Comparison of ENCODE assay signal across 28 cellular contexts in genomic region chr18:44958040-44958439, GRCh38.
"Had no signal": no experiment of that assay in that cellular context is flagged by ENCODE, and none has a peak within 500 bp of the region (broad histone marks: within the 10 kb centered on the region; RNA-seq: fewer than 3 reads in every experiment).

No MANE protein-coding gene starts in this region.

- H3K4me3 ChIP-seq: heart right ventricle, hepatocyte, lower lobe of right lung, pancreas, prostate gland, sigmoid colon, spleen, suprapubic skin, thoracic aorta, tibial artery, upper lobe of right lung had no signal

- H3K27me3 Mint-ChIP-seq: naive B cell; stimulated activated naive CD8-positive, alpha-beta T cell treated with anti-CD3 and anti-CD28 coated beads, Interleukin-15, Interleukin-2, amounts not matched to agents 100 ng/mL and 50 ng/mL, for 24 hours had no signal

- H3K4me1 ChIP-seq: lower lobe of right lung, spleen, suprapubic skin had no signal

- H3K27ac Mint-ChIP-seq: mesothelial cell of epicardium; natural killer cell; stimulated activated effector memory CD8-positive, alpha-beta T cell treated with anti-CD3 and anti-CD28 coated beads, Interleukin-12 subunit alpha, Interleukin-12 subunit beta, amount 100 ng/mL, for 72 hours; stimulated activated naive CD8-positive, alpha-beta T cell treated with anti-CD3 and anti-CD28 coated beads, Interleukin-15, Interleukin-2, amounts not matched to agents 100 ng/mL and 50 ng/mL, for 24 hours had no signal

- DNase-seq: heart right ventricle; islet precursor cell; left ventricle myocardium superior; lower lobe of right lung; mesendoderm; naive B cell; natural killer cell; nucleus accumbens; pancreas; posterior cingulate gyrus; retina; sigmoid colon; small intestine; spleen; stimulated activated CD4-positive, alpha-beta T cell treated with anti-CD3 and anti-CD28 coated beads, Interleukin-4, amount 100 ng/mL, for 24 hours; stimulated activated naive CD4-positive, alpha-beta T cell; tibial artery; trophoblast cell; upper lobe of right lung had no signal

- H3K27ac ChIP-seq: heart right ventricle, hepatocyte, lower lobe of right lung, pancreas, prostate gland, sigmoid colon, spleen, suprapubic skin, thoracic aorta, tibial artery, upper lobe of right lung had no signal

- FAIRE-seq: pancreas, small intestine, urothelium cell line had no signal

- H3K36me3 ChIP-seq: lower lobe of right lung, pancreas, prostate gland, suprapubic skin, upper lobe of right lung had no signal

- H3K27me3 ChIP-seq: heart right ventricle, hepatocyte, pancreas, sigmoid colon, spleen, suprapubic skin, tibial artery, upper lobe of right lung had no signal

- H3K79me2 ChIP-seq: hepatocyte had no signal

- H2AFZ ChIP-seq: hepatocyte had no signal

- H3K9me3 ChIP-seq: heart right ventricle, lower lobe of right lung, pancreas, prostate gland, sigmoid colon, spleen, suprapubic skin, thoracic aorta, tibial artery, upper lobe of right lung had no signal

- ATAC-seq: lower lobe of right lung; natural killer cell; stimulated activated effector memory CD8-positive, alpha-beta T cell treated with anti-CD3 and anti-CD28 coated beads, Interleukin-12 subunit alpha, Interleukin-12 subunit beta, amount 100 ng/mL, for 72 hours; upper lobe of right lung had no signal

- H3K4me3 Mint-ChIP-seq: mesothelial cell of epicardium; naive B cell; natural killer cell; neural crest cell; stimulated activated effector memory CD8-positive, alpha-beta T cell treated with anti-CD3 and anti-CD28 coated beads, Interleukin-12 subunit alpha, Interleukin-12 subunit beta, amount 100 ng/mL, for 72 hours; stimulated activated naive CD8-positive, alpha-beta T cell treated with anti-CD3 and anti-CD28 coated beads, Interleukin-15, Interleukin-2, amounts not matched to agents 100 ng/mL and 50 ng/mL, for 24 hours had no signal

- H3K9me3 Mint-ChIP-seq: mesothelial cell of epicardium; natural killer cell; neural crest cell; stimulated activated effector memory CD8-positive, alpha-beta T cell treated with anti-CD3 and anti-CD28 coated beads, Interleukin-12 subunit alpha, Interleukin-12 subunit beta, amount 100 ng/mL, for 72 hours; stimulated activated naive CD8-positive, alpha-beta T cell treated with anti-CD3 and anti-CD28 coated beads, Interleukin-15, Interleukin-2, amounts not matched to agents 100 ng/mL and 50 ng/mL, for 24 hours had no signal

- H3K4me2 ChIP-seq: hepatocyte had no signal
